ENCODE assay signal across 8 cellular contexts in the genomic region with DNA sequence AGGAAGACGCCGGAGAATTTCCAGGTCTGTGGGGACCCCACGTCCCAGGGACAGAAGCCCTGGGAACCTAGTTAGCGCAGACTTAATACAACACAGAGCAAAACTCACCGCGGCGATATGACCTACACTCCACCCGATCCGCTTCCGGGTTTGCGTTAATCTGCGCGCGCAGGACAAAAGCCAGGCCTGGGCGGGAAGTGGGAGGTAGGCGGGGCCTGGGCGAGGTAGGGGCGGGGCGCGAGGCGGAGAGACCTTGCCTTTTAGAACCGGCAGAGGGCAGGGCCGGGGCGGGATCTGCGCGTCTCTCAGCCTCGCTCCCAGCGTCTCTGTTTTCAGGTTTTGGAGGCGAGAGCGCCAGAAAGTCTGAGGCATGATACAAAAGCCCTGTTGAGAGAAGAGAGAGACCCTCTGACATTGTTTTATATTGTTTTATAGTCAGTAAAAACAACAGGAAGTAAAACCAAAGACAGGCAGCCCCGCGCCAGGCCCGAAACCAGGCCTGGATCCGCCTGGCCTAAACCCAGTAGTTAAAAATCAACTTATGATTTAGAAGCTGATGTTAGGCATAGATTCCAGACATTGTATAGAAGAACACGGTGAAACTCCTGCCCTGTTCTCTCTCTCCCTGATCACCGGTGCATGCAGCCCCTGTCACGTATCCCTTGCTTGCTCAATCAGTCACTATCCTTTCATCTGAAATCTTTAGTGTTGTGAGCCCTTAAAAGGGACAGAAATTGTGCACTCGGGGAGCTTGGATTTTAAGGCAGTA. TPM values are rescaled to one million over a fixed set of nuclear protein-coding genes. Genes with fewer than 3 reads are reported as not detected.
A peak's percentile ranks its signal among the peaks of the same experiment; 100 is the strongest.
DNase-seq lines count a peak whose midpoint lies in the region; ATAC-seq and TF ChIP-seq lines count a peak whose summit lies in the region.

A gene (minus strand): TSS at position 152 of the 769 bp plus-strand sequence. CDS start 19,150 bp downstream, outside the sequence.

- peak within 1 kb of the TSS; percentile 52 for H3K27ac Mint-ChIP-seq in activated T-cell treated with anti-CD3 and anti-CD28 coated beads, Interleukin-2, amount 50 U/mL, for 72 hours

- H3K4me1 ChIP-seq in Peyer's patch (peaks cover 0 to 12% (median 0%) of the 10 kb centered on the region in 4 donors), esophagus muscularis mucosa (peaks cover 22 to 31% (median 28%) of the 10 kb centered on the region in 4 donors)

- intact Hi-C loops in esophagus muscularis mucosa (cut with DNase I): loop anchor here (5.0 kb wide), 2 partner anchors 43 to 52 kb away; a partner anchor contains a TSS

- H3K4me3 ChIP-seq in Peyer's patch (peak within 1 kb of the TSS; percentile 62 to 87 (median 76)), esophagus muscularis mucosa (peak within 1 kb of the TSS; percentile 64 to 83 (median 74))

- TF ChIP-seq POLR2A in Peyer's patch (IDR thresholded peaks at IDR 0.05): peak; percentile 79 to 91
- peak; percentile 63 for TF ChIP-seq POLR2A in esophagus muscularis mucosa (IDR thresholded peaks at IDR 0.05; ENCODE audit: low read depth)

- H3K36me3 ChIP-seq in KOPT-K1 (ENCODE audit: insufficient read depth, low read length): peaks cover 17% of the 10 kb centered on the region; the same call in 1 of the 2 replicates
- peaks cover 0 to 14% (median 0%) of the 10 kb centered on the region in 3 donors for H3K36me3 ChIP-seq in Peyer's patch
- peaks cover 0 to 4% (median 0%) of the 10 kb centered on the region in 4 donors for H3K36me3 ChIP-seq in esophagus muscularis mucosa

- peaks cover 0 to 2% of the 10 kb centered on the region in 2 donors for H3K9me3 Mint-ChIP-seq in activated T-cell treated with anti-CD3 and anti-CD28 coated beads, Interleukin-2, amount 50 U/mL, for 72 hours

- no peak for TF ChIP-seq EP300 in esophagus muscularis mucosa (IDR thresholded peaks at IDR 0.05)

- no peaks in the 10 kb centered on the region for H3K9me3 ChIP-seq in KOPT-K1 (ENCODE audit: insufficient read depth, low read length, poor library complexity, severe bottlenecking)
- peaks cover 0 to 4% (median 0%) of the 10 kb centered on the region in 4 donors for H3K9me3 ChIP-seq in Peyer's patch
- no peaks in the 10 kb centered on the region for H3K9me3 ChIP-seq in esophagus muscularis mucosa

- WGBS in esophagus muscularis mucosa: 10% methylated on average over 31 of the region's 38 CpGs

- H3K4me3 Mint-ChIP-seq in activated T-cell treated with anti-CD3 and anti-CD28 coated beads, Interleukin-2, amount 50 U/mL, for 72 hours: peak within 1 kb of the TSS; percentile 90 to 96

- no peaks in the 10 kb centered on the region for H3K27me3 Mint-ChIP-seq in activated T-cell treated with anti-CD3 and anti-CD28 coated beads, Interleukin-2, amount 50 U/mL, for 72 hours (ENCODE audit: low read depth)

- DNase-seq in DMS79 (lab: John Stamatoyannopoulos, UW): peak; percentile 92
- peak; percentile 99 for DNase-seq in Peyer's patch
- DNase-seq in activated T-cell treated with anti-CD3 and anti-CD28 coated beads, Interleukin-2, amount 50 U/mL, for 72 hours: peak; percentile 99
- peak; percentile 100 for DNase-seq in esophagus muscularis mucosa (ENCODE audit: extremely low spot score)
- DNase-seq in myocyte (ENCODE audit: low read depth): peak; percentile 95
- DNase-seq in stimulated activated CD8-positive, alpha-beta memory T cell treated with anti-CD3 and anti-CD28 coated beads, Interleukin-7, amount 100 ng/mL, for 48 hours (ENCODE audit: extremely low read depth in 1 of 2, low read depth in 1 of 2): peak; percentile 95 to 96

- no peaks in the 10 kb centered on the region for H3K27me3 ChIP-seq in Peyer's patch
- H3K27me3 ChIP-seq in esophagus muscularis mucosa: no peaks in the 10 kb centered on the region

- peak within 1 kb of the TSS; percentile 79 for H3K27ac ChIP-seq in KOPT-K1 (ENCODE audit: low read depth, low read length, poor library complexity, severe bottlenecking)
- peak within 1 kb of the TSS; percentile 61 to 84 (median 82) for H3K27ac ChIP-seq in Peyer's patch
- peak within 1 kb of the TSS; percentile 74 to 92 (median 86) for H3K27ac ChIP-seq in esophagus muscularis mucosa (replicated peaks in 1 of 4)

- H3K4me1 Mint-ChIP-seq in activated T-cell treated with anti-CD3 and anti-CD28 coated beads, Interleukin-2, amount 50 U/mL, for 72 hours (ENCODE audit: low read depth): peaks cover 32% of the 10 kb centered on the region

- peak; percentile 93 for ATAC-seq in GM21723 (IDR thresholded peaks at IDR 0.05; ENCODE audit: unreplicated experiment)
- ATAC-seq in activated T-cell treated with anti-CD3 and anti-CD28 coated beads, Interleukin-2, amount 50 U/mL, for 72 hours (replicated peaks in 1 of 2): peak; percentile 98

- peak; percentile 57 to 82 (median 68) for TF ChIP-seq CTCF in Peyer's patch (IDR thresholded peaks at IDR 0.05)
- TF ChIP-seq CTCF in esophagus muscularis mucosa (IDR thresholded peaks at IDR 0.05): peak; percentile 52 to 70 (median 67)

- peaks cover 10 to 14% of the 10 kb centered on the region in 2 donors for H3K36me3 Mint-ChIP-seq in activated T-cell treated with anti-CD3 and anti-CD28 coated beads, Interleukin-2, amount 50 U/mL, for 72 hours (ENCODE audit: insufficient read depth in 2 of 2)

RNA-seq across cellular contexts. Expression of the gene that starts here (rescaled TPM):
- total RNA-seq in Peyer's patch (10 to 100 TPM; 14.5 to 19.0 (median 16.3) TPM), esophagus muscularis mucosa (1 to 10 TPM; 7.3 to 9.6 (median 7.6) TPM), myocyte (3.4 and 8.0 TPM in 2 replicates)
- 10 to 100 TPM; 21.3 to 24.7 TPM for total RNA-seq in activated T-cell treated with anti-CD3 and anti-CD28 coated beads, Interleukin-2, amount 50 U/mL, for 72 hours
- 4.1 TPM for polyA plus RNA-seq in myocyte (2012)

Comparison
In these comparisons a context has a peak if more than half of its experiments do, and no peak if none do; other contexts are left out.
1. Peak in every context shown above with its lines: DNase-seq, ATAC-seq, H3K4me3 ChIP-seq and H3K27ac ChIP-seq.